9 cellular contexts compared by ENCODE assay signal in genomic region chr4:8315343-8316250, GRCh38. TPM values are rescaled to one million over a fixed set of nuclear protein-coding genes. Genes with fewer than 3 reads are reported as not detected.
DNase-seq lines count a peak whose midpoint lies in the region; ATAC-seq and TF ChIP-seq lines count a peak whose summit lies in the region.
"Had no signal": no experiment of that assay in that cellular context is flagged by ENCODE, and none has a peak within 500 bp of the region (broad histone marks: within the 10 kb centered on the region; RNA-seq: fewer than 3 reads in every experiment).

No MANE protein-coding gene starts in this region.

- TF ChIP-seq CTCF in foreskin keratinocyte (conservative IDR thresholded peaks at IDR 0.05) (no peak), glutamatergic neuron (IDR thresholded peaks at IDR 0.05; ENCODE audit: partially characterized antibody, unreplicated experiment) (no peak)

- H3K4me1 ChIP-seq in foreskin keratinocyte (peaks cover 14% of the 10 kb centered on the region), trophoblast cell (ENCODE audit: control insufficient read depth in 1 of 2, insufficient read depth in 2 of 2, low read length in 2 of 2) (peaks cover 13 to 19% of the 10 kb centered on the region in 2 experiments)

- no peak overlapping the region for H2BK120ac ChIP-seq in trophoblast cell (ENCODE audit: insufficient read depth, low read length, poor library complexity)

- H2AFZ ChIP-seq in trophoblast cell (ENCODE audit: insufficient read depth, low read length, poor library complexity) = no peak overlapping the region

- DNase-seq in activated CD4-positive, alpha-beta memory T cell treated with anti-CD3 and anti-CD28 coated beads for 36 hours = peak; percentile 4
- DNase-seq in activated CD4-positive, alpha-beta memory T cell treated with anti-CD3 and anti-CD28 coated beads, Interleukin-2, amount 10 ng/mL, durations not matched to agents 7 days and 5 days = no peak
- DNase-seq in RPMI8226 (peak; percentile 88), foreskin keratinocyte (peak; percentile 65 to 81), trophoblast cell (peak in 1 of 2 donors; percentile 20), AML-193 (lab: John Stamatoyannopoulos, UW) (no peak), glutamatergic neuron (no peak)
- no peak for DNase-seq in stimulated activated CD4-positive, alpha-beta T cell treated with anti-CD3 and anti-CD28 coated beads, Interleukin-2, amount 100 ng/mL, for 48 hours
- DNase-seq: CD4-positive, CD25-positive, alpha-beta regulatory T cell had no signal

- no peak overlapping the region for H3K4me3 Mint-ChIP-seq in activated CD4-positive, alpha-beta memory T cell treated with anti-CD3 and anti-CD28 coated beads for 36 hours
- no peak overlapping the region for H3K4me3 Mint-ChIP-seq in activated CD4-positive, alpha-beta memory T cell treated with anti-CD3 and anti-CD28 coated beads, Interleukin-2, amount 10 ng/mL, durations not matched to agents 7 days and 5 days
- no peak overlapping the region for H3K4me3 Mint-ChIP-seq in glutamatergic neuron (ENCODE audit: unreplicated experiment)
- H3K4me3 Mint-ChIP-seq: CD4-positive, CD25-positive, alpha-beta regulatory T cell had no signal

- no peaks in the 10 kb centered on the region for H3K36me3 ChIP-seq in trophoblast cell (ENCODE audit: control insufficient read depth in 1 of 2, insufficient read depth in 2 of 2, low read length in 2 of 2)

- H3K9me3 ChIP-seq in trophoblast cell (ENCODE audit: insufficient read depth, low read depth, low read length) = no peaks in the 10 kb centered on the region

- H3K4me1 Mint-ChIP-seq in activated CD4-positive, alpha-beta memory T cell treated with anti-CD3 and anti-CD28 coated beads for 36 hours (ENCODE audit: low read depth) = no peaks in the 10 kb centered on the region
- no peaks in the 10 kb centered on the region for H3K4me1 Mint-ChIP-seq in activated CD4-positive, alpha-beta memory T cell treated with anti-CD3 and anti-CD28 coated beads, Interleukin-2, amount 10 ng/mL, durations not matched to agents 7 days and 5 days
- peaks cover 8% of the 10 kb centered on the region for H3K4me1 Mint-ChIP-seq in glutamatergic neuron (ENCODE audit: low read depth, unreplicated experiment)

- no peak overlapping the region for H4K91ac ChIP-seq in trophoblast cell (ENCODE audit: low read depth, low read length)

- no peak overlapping the region for H2BK5ac ChIP-seq in trophoblast cell (ENCODE audit: low read depth, low read length, poor library complexity)

- H2AK5ac ChIP-seq in trophoblast cell (ENCODE audit: low read length) = peak overlapping the region; percentile 34

- no peak overlapping the region for H4K12ac ChIP-seq in trophoblast cell (ENCODE audit: low read depth, low read length)

- no peak overlapping the region for H3K4me3 ChIP-seq in trophoblast cell (ENCODE audit: low read depth, low read length)

- no peaks in the 10 kb centered on the region for H3K9me3 Mint-ChIP-seq in activated CD4-positive, alpha-beta memory T cell treated with anti-CD3 and anti-CD28 coated beads for 36 hours
- H3K9me3 Mint-ChIP-seq in activated CD4-positive, alpha-beta memory T cell treated with anti-CD3 and anti-CD28 coated beads, Interleukin-2, amount 10 ng/mL, durations not matched to agents 7 days and 5 days = no peaks in the 10 kb centered on the region
- H3K9me3 Mint-ChIP-seq in glutamatergic neuron (ENCODE audit: unreplicated experiment) = peaks cover 13% of the 10 kb centered on the region

- no CpG with 5 or more reads among the region's 21 CpGs for WGBS in trophoblast cell (ENCODE audit: extremely low coverage, insufficient coverage, insufficient read length)

- peaks cover 7% of the 10 kb centered on the region for H3K27me3 Mint-ChIP-seq in activated CD4-positive, alpha-beta memory T cell treated with anti-CD3 and anti-CD28 coated beads for 36 hours
- H3K27me3 Mint-ChIP-seq in activated CD4-positive, alpha-beta memory T cell treated with anti-CD3 and anti-CD28 coated beads, Interleukin-2, amount 10 ng/mL, durations not matched to agents 7 days and 5 days = peaks cover 11% of the 10 kb centered on the region
- H3K27me3 Mint-ChIP-seq in glutamatergic neuron (ENCODE audit: unreplicated experiment) = peaks cover 2% of the 10 kb centered on the region

- no peak overlapping the region for H3K4ac ChIP-seq in trophoblast cell (ENCODE audit: low read depth, low read length)

- no peak overlapping the region for H3K27ac Mint-ChIP-seq in activated CD4-positive, alpha-beta memory T cell treated with anti-CD3 and anti-CD28 coated beads for 36 hours
- H3K27ac Mint-ChIP-seq in activated CD4-positive, alpha-beta memory T cell treated with anti-CD3 and anti-CD28 coated beads, Interleukin-2, amount 10 ng/mL, durations not matched to agents 7 days and 5 days = no peak overlapping the region
- no peak overlapping the region for H3K27ac Mint-ChIP-seq in glutamatergic neuron (ENCODE audit: unreplicated experiment)
- H3K27ac Mint-ChIP-seq: CD4-positive, CD25-positive, alpha-beta regulatory T cell had no signal

- peak overlapping the region; percentile 20 for H3K18ac ChIP-seq in trophoblast cell (ENCODE audit: low read length)

- no peak overlapping the region for H3K27ac ChIP-seq in foreskin keratinocyte
- peak overlapping the region; percentile 15 for H3K27ac ChIP-seq in trophoblast cell (ENCODE audit: low read depth, low read length)

- peak; percentile 95 for ATAC-seq in foreskin keratinocyte

- H3K27me3 ChIP-seq in foreskin keratinocyte = peaks cover 4% of the 10 kb centered on the region
- no peaks in the 10 kb centered on the region for H3K27me3 ChIP-seq in trophoblast cell (ENCODE audit: insufficient read depth, low read length)

- H3K9ac ChIP-seq in trophoblast cell (ENCODE audit: low read length) = no peak overlapping the region

- H4K8ac ChIP-seq in trophoblast cell (ENCODE audit: low read depth, low read length) = no peak overlapping the region

- peaks cover 2% of the 10 kb centered on the region for H3K79me1 ChIP-seq in trophoblast cell (ENCODE audit: low read length)

- no peaks in the 10 kb centered on the region for H3K79me2 ChIP-seq in trophoblast cell (ENCODE audit: control insufficient read depth, insufficient read depth, low read length, poor library complexity)

- H3K14ac ChIP-seq in trophoblast cell (ENCODE audit: low read length) = peak overlapping the region; percentile 33

- POLR2A ChIA-PET in activated CD4-positive, alpha-beta memory T cell treated with anti-CD3 and anti-CD28 coated beads for 36 hours (lab: Charles Lee) = no interaction called here
- POLR2A ChIA-PET in activated CD4-positive, alpha-beta memory T cell treated with anti-CD3 and anti-CD28 coated beads, Interleukin-2, amount 10 ng/mL, durations not matched to agents 7 days and 5 days (lab: Charles Lee) = no interaction called here

- no peaks in the 10 kb centered on the region for H3K36me3 Mint-ChIP-seq in activated CD4-positive, alpha-beta memory T cell treated with anti-CD3 and anti-CD28 coated beads for 36 hours
- no peaks in the 10 kb centered on the region for H3K36me3 Mint-ChIP-seq in activated CD4-positive, alpha-beta memory T cell treated with anti-CD3 and anti-CD28 coated beads, Interleukin-2, amount 10 ng/mL, durations not matched to agents 7 days and 5 days (ENCODE audit: low read depth)
- H3K36me3 Mint-ChIP-seq in glutamatergic neuron (ENCODE audit: unreplicated experiment) = peaks cover 13% of the 10 kb centered on the region
- H3K36me3 Mint-ChIP-seq: CD4-positive, CD25-positive, alpha-beta regulatory T cell had no signal

- intact Hi-C loops in activated CD4-positive, alpha-beta memory T cell treated with anti-CD3 and anti-CD28 coated beads for 36 hours (cut with micrococcal nuclease) = no loop called here

- no peak overlapping the region for H3K23ac ChIP-seq in trophoblast cell (ENCODE audit: low read length)

- no peak overlapping the region for H2BK12ac ChIP-seq in trophoblast cell (ENCODE audit: low read length)

- H3K4me2 ChIP-seq in trophoblast cell (ENCODE audit: low read length) = peak overlapping the region; percentile 20

- CTCF ChIA-PET in activated CD4-positive, alpha-beta memory T cell treated with anti-CD3 and anti-CD28 coated beads for 36 hours (lab: Charles Lee) = no interaction called here
- CTCF ChIA-PET in activated CD4-positive, alpha-beta memory T cell treated with anti-CD3 and anti-CD28 coated beads, Interleukin-2, amount 10 ng/mL, durations not matched to agents 7 days and 5 days (lab: Charles Lee) = no interaction called here

RNA-seq across cellular contexts. Expression of gene HTRA3, which starts 46.0 kb away (rescaled TPM):
- total RNA-seq in activated CD4-positive, alpha-beta memory T cell treated with anti-CD3 and anti-CD28 coated beads for 36 hours = not detected
- not detected for total RNA-seq in activated CD4-positive, alpha-beta memory T cell treated with anti-CD3 and anti-CD28 coated beads, Interleukin-2, amount 10 ng/mL, durations not matched to agents 7 days and 5 days
- not detected in 2 replicates for total RNA-seq in foreskin keratinocyte
- polyA plus RNA-seq in foreskin keratinocyte = not detected in 2 replicates
- polyA plus RNA-seq in trophoblast cell (2013) = 31.1 and 33.0 TPM in 2 replicates
- 0.64 TPM for total RNA-seq in glutamatergic neuron (ENCODE audit: unreplicated experiment)
- total RNA-seq: CD4-positive, CD25-positive, alpha-beta regulatory T cell had no signal
- polyA plus RNA-seq: CD4-positive, CD25-positive, alpha-beta regulatory T cell had no signal

Comparison
In these comparisons a context has a peak if more than half of its experiments do, and no peak if none do; other contexts are left out.
1. DNase-seq: peak in activated CD4-positive, alpha-beta memory T cell treated with anti-CD3 and anti-CD28 coated beads for 36 hours (single experiment), RPMI8226 (single experiment) and foreskin keratinocyte (2 of 2); none in activated CD4-positive, alpha-beta memory T cell treated with anti-CD3 and anti-CD28 coated beads, Interleukin-2, amount 10 ng/mL, durations not matched to agents 7 days and 5 days (single experiment), stimulated activated CD4-positive, alpha-beta T cell treated with anti-CD3 and anti-CD28 coated beads, Interleukin-2, amount 100 ng/mL, for 48 hours (0 of 2), AML-193 (0 of 2) and glutamatergic neuron (single experiment).